Comparison of ENCODE assay signal across 11 cellular contexts in the genomic region with DNA sequence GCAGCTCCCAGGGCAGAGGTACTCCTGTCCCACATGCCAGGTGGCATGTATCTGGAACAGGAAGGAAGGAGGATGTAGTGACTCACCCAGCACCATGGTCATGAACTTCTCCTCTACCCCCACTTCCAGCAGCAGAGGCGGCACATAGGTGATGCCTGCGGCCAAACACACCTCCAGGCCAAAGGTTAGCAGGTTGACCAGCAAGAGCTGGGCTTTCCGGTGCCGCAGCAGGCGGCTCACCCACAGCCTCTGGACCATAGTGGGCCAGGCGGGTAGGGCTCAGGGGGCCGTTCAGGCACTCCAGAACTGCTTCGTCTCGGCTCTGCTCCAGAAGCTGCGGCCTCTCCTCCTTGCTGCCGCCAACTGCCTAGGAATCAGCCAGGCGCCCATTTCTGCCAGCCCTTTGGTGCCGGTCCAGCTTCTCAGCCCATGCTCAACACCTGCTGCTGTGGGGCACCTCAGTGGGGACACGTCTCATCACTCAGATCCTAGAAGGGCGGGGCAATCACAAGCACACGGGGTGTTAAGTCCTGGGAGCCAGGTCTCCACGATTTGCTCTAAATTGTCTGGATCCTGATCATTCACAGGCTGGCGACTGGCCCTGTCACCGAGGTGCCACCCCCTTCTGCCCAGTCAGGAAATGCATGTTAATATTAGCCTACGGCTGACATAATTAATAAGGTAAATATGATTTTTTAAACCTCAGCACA. TPM values are rescaled to one million over a fixed set of nuclear protein-coding genes. Genes with fewer than 3 reads are reported as not detected.
A peak's percentile ranks its signal among the peaks of the same experiment; 100 is the strongest.
DNase-seq lines count a peak whose midpoint lies in the region; ATAC-seq and TF ChIP-seq lines count a peak whose summit lies in the region.
"Had no signal": no experiment of that assay in that cellular context is flagged by ENCODE, and none has a peak within 500 bp of the region (broad histone marks: within the 10 kb centered on the region; RNA-seq: fewer than 3 reads in every experiment).

No MANE protein-coding gene starts in this region.

- peak overlapping the region; percentile 63 for H3K27ac ChIP-seq in layer of hippocampus (ENCODE audit: low read depth, low read length)
- H3K27ac ChIP-seq: coronary artery had no signal

- TF ChIP-seq CTCF in WTC11 (IDR thresholded peaks at IDR 0.05) = no peak

- H3K4me1 Mint-ChIP-seq in WTC11 = peaks cover 58% of the 10 kb centered on the region

- ATAC-seq in WTC11 (no peak), HG02870 (IDR thresholded peaks at IDR 0.05; ENCODE audit: unreplicated experiment) (no peak), GM21825 (IDR thresholded peaks at IDR 0.05; ENCODE audit: unreplicated experiment) (no peak)

- no peaks in the 10 kb centered on the region for H3K9me3 Mint-ChIP-seq in WTC11

- no peaks in the 10 kb centered on the region for H3K27me3 ChIP-seq in layer of hippocampus (ENCODE audit: control insufficient read depth, insufficient read depth, low read length)

- peak; percentile 64 for DNase-seq in SIG-M5 treated with dmso at 0.1 percent for 504 hours (lab: John Stamatoyannopoulos, UW; ENCODE audit: unreplicated experiment)
- no peak for DNase-seq in SIG-M5 (lab: John Stamatoyannopoulos, UW)
- DNase-seq in WTC11 (ENCODE audit: low spot score) = no peak
- DNase-seq in MV-4-11 (lab: John Stamatoyannopoulos, UW) = no peak
- no peak for DNase-seq in NOMO-1 treated with DMSO at 0.1 percent for 48 hours (lab: John Stamatoyannopoulos, UW; ENCODE audit: unreplicated experiment)
- DNase-seq: NCI-H146, T1000 had no signal

- peak overlapping the region; percentile 60; the same call in 1 of the 2 replicates for H3K27ac Mint-ChIP-seq in WTC11

- no peaks in the 10 kb centered on the region for H3K27me3 Mint-ChIP-seq in WTC11 (ENCODE audit: low read depth)

- H3K36me3 Mint-ChIP-seq in WTC11 = peaks cover 4% of the 10 kb centered on the region; the same call in 1 of the 2 replicates

- POLR2A ChIA-PET in WTC11 (lab: Charles Lee) = no interaction called here

- CTCF ChIA-PET in WTC11 (lab: Charles Lee) = interaction anchor here (1.8 to 19.1 kb wide), 2 partner anchors 46 to 73 kb away, joined by 5 to 468 read pairs; no protein-coding TSS in a partner anchor

- no peak overlapping the region for H3K4me3 Mint-ChIP-seq in WTC11

TF ChIP-seq in WTC11, 78 proteins besides CTCF, POLR2A, EP300 and RAD21:
- TF ChIP-seq, protein P1, sequence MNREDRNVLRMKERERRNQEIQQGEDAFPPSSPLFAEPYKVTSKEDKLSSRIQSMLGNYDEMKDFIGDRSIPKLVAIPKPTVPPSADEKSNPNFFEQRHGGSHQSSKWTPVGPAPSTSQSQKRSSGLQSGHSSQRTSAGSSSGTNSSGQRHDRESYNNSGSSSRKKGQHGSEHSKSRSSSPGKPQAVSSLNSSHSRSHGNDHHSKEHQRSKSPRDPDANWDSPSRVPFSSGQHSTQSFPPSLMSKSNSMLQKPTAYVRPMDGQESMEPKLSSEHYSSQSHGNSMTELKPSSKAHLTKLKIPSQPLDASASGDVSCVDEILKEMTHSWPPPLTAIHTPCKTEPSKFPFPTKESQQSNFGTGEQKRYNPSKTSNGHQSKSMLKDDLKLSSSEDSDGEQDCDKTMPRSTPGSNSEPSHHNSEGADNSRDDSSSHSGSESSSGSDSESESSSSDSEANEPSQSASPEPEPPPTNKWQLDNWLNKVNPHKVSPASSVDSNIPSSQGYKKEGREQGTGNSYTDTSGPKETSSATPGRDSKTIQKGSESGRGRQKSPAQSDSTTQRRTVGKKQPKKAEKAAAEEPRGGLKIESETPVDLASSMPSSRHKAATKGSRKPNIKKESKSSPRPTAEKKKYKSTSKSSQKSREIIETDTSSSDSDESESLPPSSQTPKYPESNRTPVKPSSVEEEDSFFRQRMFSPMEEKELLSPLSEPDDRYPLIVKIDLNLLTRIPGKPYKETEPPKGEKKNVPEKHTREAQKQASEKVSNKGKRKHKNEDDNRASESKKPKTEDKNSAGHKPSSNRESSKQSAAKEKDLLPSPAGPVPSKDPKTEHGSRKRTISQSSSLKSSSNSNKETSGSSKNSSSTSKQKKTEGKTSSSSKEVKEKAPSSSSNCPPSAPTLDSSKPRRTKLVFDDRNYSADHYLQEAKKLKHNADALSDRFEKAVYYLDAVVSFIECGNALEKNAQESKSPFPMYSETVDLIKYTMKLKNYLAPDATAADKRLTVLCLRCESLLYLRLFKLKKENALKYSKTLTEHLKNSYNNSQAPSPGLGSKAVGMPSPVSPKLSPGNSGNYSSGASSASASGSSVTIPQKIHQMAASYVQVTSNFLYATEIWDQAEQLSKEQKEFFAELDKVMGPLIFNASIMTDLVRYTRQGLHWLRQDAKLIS (CRISPR knock-in tag; IDR thresholded peaks at IDR 0.05; ENCODE audit: borderline replicate concordance) = no peak
- TF ChIP-seq TEAD1 (CRISPR knock-in tag; IDR thresholded peaks at IDR 0.05) (no peak), SMAD3 (CRISPR knock-in tag; IDR thresholded peaks at IDR 0.05; ENCODE audit: borderline replicate concordance) (no peak), NFATC4 (CRISPR knock-in tag; IDR thresholded peaks at IDR 0.05) (no peak), OVOL2 (CRISPR knock-in tag; IDR thresholded peaks at IDR 0.05; ENCODE audit: borderline replicate concordance) (no peak), IRF2 (CRISPR knock-in tag; IDR thresholded peaks at IDR 0.05; ENCODE audit: borderline replicate concordance, low read depth) (no peak), NR3C1 (CRISPR knock-in tag; conservative IDR thresholded peaks at IDR 0.05; ENCODE audit: low read depth) (no peak)
- TF ChIP-seq, protein P2, sequence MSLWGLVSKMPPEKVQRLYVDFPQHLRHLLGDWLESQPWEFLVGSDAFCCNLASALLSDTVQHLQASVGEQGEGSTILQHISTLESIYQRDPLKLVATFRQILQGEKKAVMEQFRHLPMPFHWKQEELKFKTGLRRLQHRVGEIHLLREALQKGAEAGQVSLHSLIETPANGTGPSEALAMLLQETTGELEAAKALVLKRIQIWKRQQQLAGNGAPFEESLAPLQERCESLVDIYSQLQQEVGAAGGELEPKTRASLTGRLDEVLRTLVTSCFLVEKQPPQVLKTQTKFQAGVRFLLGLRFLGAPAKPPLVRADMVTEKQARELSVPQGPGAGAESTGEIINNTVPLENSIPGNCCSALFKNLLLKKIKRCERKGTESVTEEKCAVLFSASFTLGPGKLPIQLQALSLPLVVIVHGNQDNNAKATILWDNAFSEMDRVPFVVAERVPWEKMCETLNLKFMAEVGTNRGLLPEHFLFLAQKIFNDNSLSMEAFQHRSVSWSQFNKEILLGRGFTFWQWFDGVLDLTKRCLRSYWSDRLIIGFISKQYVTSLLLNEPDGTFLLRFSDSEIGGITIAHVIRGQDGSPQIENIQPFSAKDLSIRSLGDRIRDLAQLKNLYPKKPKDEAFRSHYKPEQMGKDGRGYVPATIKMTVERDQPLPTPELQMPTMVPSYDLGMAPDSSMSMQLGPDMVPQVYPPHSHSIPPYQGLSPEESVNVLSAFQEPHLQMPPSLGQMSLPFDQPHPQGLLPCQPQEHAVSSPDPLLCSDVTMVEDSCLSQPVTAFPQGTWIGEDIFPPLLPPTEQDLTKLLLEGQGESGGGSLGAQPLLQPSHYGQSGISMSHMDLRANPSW (CRISPR knock-in tag; conservative IDR thresholded peaks at IDR 0.05; ENCODE audit: low read depth) = no peak
- TF ChIP-seq, protein P3, sequence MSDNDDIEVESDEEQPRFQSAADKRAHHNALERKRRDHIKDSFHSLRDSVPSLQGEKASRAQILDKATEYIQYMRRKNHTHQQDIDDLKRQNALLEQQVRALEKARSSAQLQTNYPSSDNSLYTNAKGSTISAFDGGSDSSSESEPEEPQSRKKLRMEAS (CRISPR knock-in tag; IDR thresholded peaks at IDR 0.05) = no peak
- TF ChIP-seq, protein P4, sequence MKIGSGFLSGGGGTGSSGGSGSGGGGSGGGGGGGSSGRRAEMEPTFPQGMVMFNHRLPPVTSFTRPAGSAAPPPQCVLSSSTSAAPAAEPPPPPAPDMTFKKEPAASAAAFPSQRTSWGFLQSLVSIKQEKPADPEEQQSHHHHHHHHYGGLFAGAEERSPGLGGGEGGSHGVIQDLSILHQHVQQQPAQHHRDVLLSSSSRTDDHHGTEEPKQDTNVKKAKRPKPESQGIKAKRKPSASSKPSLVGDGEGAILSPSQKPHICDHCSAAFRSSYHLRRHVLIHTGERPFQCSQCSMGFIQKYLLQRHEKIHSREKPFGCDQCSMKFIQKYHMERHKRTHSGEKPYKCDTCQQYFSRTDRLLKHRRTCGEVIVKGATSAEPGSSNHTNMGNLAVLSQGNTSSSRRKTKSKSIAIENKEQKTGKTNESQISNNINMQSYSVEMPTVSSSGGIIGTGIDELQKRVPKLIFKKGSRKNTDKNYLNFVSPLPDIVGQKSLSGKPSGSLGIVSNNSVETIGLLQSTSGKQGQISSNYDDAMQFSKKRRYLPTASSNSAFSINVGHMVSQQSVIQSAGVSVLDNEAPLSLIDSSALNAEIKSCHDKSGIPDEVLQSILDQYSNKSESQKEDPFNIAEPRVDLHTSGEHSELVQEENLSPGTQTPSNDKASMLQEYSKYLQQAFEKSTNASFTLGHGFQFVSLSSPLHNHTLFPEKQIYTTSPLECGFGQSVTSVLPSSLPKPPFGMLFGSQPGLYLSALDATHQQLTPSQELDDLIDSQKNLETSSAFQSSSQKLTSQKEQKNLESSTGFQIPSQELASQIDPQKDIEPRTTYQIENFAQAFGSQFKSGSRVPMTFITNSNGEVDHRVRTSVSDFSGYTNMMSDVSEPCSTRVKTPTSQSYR (CRISPR knock-in tag; IDR thresholded peaks at IDR 0.05) = no peak
- TF ChIP-seq, protein P5, sequence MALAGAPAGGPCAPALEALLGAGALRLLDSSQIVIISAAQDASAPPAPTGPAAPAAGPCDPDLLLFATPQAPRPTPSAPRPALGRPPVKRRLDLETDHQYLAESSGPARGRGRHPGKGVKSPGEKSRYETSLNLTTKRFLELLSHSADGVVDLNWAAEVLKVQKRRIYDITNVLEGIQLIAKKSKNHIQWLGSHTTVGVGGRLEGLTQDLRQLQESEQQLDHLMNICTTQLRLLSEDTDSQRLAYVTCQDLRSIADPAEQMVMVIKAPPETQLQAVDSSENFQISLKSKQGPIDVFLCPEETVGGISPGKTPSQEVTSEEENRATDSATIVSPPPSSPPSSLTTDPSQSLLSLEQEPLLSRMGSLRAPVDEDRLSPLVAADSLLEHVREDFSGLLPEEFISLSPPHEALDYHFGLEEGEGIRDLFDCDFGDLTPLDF (CRISPR knock-in tag; IDR thresholded peaks at IDR 0.05) = no peak

RNA-seq across cellular contexts. Expression of a gene that starts 15.8 kb away (rescaled TPM):
- 14.8 to 15.2 TPM (median 15.0 TPM) in 3 replicates for total RNA-seq in WTC11 (2021)

RNA-seq across cellular contexts. Expression of a gene that starts 32.7 kb away (rescaled TPM):
- total RNA-seq in WTC11 (2021) = 34.4 to 39.0 TPM (median 37.5 TPM) in 3 replicates
